Comparison of ENCODE assay signal across 18 cellular contexts in the genomic region with DNA sequence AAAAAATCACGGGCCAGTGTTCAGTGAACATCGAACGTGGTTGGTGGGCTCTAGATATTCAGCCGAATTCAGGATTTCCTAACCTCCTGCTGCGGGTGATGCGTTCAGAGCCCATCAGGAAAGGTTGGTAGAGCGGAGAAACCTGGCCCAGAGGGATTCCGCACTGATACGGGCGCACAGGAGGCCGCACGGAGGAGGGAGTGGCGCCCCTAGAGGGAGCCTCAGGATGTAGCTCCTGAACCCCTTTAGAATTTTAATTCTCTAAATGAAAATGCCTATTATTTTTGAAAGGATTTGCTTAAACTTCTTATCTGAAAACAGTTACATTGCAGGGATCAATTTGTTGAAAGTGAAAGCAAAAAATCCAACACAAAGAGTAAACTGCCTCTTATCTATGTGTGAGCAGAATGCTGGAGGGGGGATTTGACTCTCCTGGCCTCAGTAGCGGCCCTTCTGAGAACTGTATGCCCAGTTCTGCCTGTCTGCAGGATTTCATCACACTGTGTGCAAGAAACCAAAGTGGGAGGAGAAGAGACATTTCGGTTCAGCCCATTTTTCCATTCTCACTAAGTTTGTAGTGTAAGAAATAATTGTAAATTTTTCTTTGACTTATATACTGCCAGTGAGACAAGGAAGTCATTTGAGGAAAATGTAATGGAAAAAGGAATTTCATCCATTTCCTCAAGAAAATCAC.
DNase-seq lines count a peak whose midpoint lies in the region; ATAC-seq, FAIRE-seq and TF ChIP-seq lines count a peak whose summit lies in the region.
"Had no signal": no experiment of that assay in that cellular context is flagged by ENCODE, and none has a peak within 500 bp of the region (broad histone marks: within the 10 kb centered on the region; RNA-seq: fewer than 3 reads in every experiment).

No MANE protein-coding gene starts in this region.

- H4K20me1 ChIP-seq in K562 (replicated peaks; ENCODE audit: control insufficient read depth, insufficient read depth, low read length) (no peaks in the 10 kb centered on the region; the same call in 1 of the 2 replicates), HepG2 (ENCODE audit: insufficient read depth, low read length) (no peaks in the 10 kb centered on the region)

- H3K27ac ChIP-seq in K562 (ENCODE audit: extremely low read depth, low read depth, low read length) (no peak overlapping the region), HepG2 (ENCODE audit: extremely low read length, insufficient read depth, low read length) (no peak overlapping the region)
- H3K27ac ChIP-seq: neutrophil had no signal

- H3K4me1 ChIP-seq in K562 (replicated peaks in 1 of 2; ENCODE audit: control insufficient read depth in 2 of 2, insufficient read depth in 2 of 2, low read length in 2 of 2): no peaks in the 10 kb centered on the region; a peak in 1 of 5 replicates
- no peaks in the 10 kb centered on the region for H3K4me1 ChIP-seq in HepG2 (ENCODE audit: insufficient read depth, low read length)

- H3K4me3 ChIP-seq in AG09309 (ENCODE audit: control insufficient read depth, low read depth, low read length) (no peak overlapping the region), K562 (no peak overlapping the region), HepG2 (replicated peaks in 1 of 3; ENCODE audit: insufficient read depth in 1 of 3, low read depth in 2 of 3, low read length in 3 of 3) (no peak overlapping the region)

- 4% methylated on average over 15 of the region's 15 CpGs for WGBS in K562 (ENCODE audit: insufficient coverage, low coverage, missing lambda C conversion rate)
- WGBS in HepG2 (ENCODE audit: low lambda C conversion rate): 63% methylated on average over 15 of the region's 15 CpGs

- TF ChIP-seq EP300 in K562 (IDR thresholded peaks at IDR 0.05; ENCODE audit: low read length): no peak
- no peak for TF ChIP-seq EP300 in HepG2 (IDR thresholded peaks at IDR 0.05; ENCODE audit: low read depth in 2 of 2, low read length in 2 of 2)
- TF ChIP-seq EP300 in HepG2 (CRISPR knock-in tag; IDR thresholded peaks at IDR 0.05; ENCODE audit: borderline replicate concordance): no peak

- FAIRE-seq in K562 (lab: Jason Lieb, UNC) (no peak), HepG2 (lab: Jason Lieb, UNC) (no peak)
- FAIRE-seq: kidney had no signal

- H3K79me2 ChIP-seq in K562 (ENCODE audit: control insufficient read depth, insufficient read depth, low read length) (no peaks in the 10 kb centered on the region), HepG2 (ENCODE audit: insufficient read depth, low read length) (no peaks in the 10 kb centered on the region)

- in situ Hi-C loops in K562 (cut with MboI): no loop called here
- in situ Hi-C loops in HepG2 (cut with HindIII; ENCODE audit: extremely low pct_ligation_motif_present, low pct_unique_long_range_greater_than_20kb): no loop called here

- no peak overlapping the region for H3K27ac Mint-ChIP-seq in HFFc6
- H3K27ac Mint-ChIP-seq: T-helper 1 cell treated with Interleukin-12 subunit alpha and Interleukin-12 subunit beta and Interleukin-4 antibody, amounts not matched to agents 30 μg/mL and 1 μg/mL, for 36 hours had no signal

- no peak overlapping the region for H3K4me3 Mint-ChIP-seq in HFFc6
- H3K4me3 Mint-ChIP-seq: T-helper 1 cell treated with Interleukin-12 subunit alpha and Interleukin-12 subunit beta and Interleukin-4 antibody, amounts not matched to agents 30 μg/mL and 1 μg/mL, for 36 hours had no signal

- TF ChIP-seq POLR2A in K562 (conservative IDR thresholded peaks at IDR 0.05) (no peak), HepG2 (IDR thresholded peaks at IDR 0.05; ENCODE audit: insufficient read depth in 1 of 2, low read depth in 2 of 2, low read length in 2 of 2) (no peak)

- no peaks in the 10 kb centered on the region for H3K36me3 ChIP-seq in K562 (ENCODE audit: control insufficient read depth, insufficient read depth, low read length)
- no peaks in the 10 kb centered on the region for H3K36me3 ChIP-seq in HepG2 (replicated peaks in 1 of 2; ENCODE audit: control insufficient read depth in 1 of 2, insufficient read depth in 2 of 2, low read length in 2 of 2)
- H3K36me3 ChIP-seq: neutrophil had no signal

- no peaks in the 10 kb centered on the region for H3K9me1 ChIP-seq in K562 (ENCODE audit: control insufficient read depth, insufficient read depth, low read length)

- intact Hi-C loops in K562 (cut with micrococcal nuclease): no loop called here
- intact Hi-C loops in HepG2 (cut with micrococcal nuclease; ENCODE audit: unreplicated experiment): no loop called here

- no TSS peak for BruUV-seq in K562 (replicated peaks; lab: Mats Ljungman, UMichigan)
- BruUV-seq in HepG2 (replicated peaks; lab: Mats Ljungman, UMichigan): no TSS peak

- DNase-seq in AG09309 (ENCODE audit: low read depth) (no peak), HFFc6 (no peak), K562 (ENCODE audit: extremely low read depth in 1 of 4, low spot score in 3 of 4) (peak in 1 of 4 experiments; percentile 25), HepG2 (ENCODE audit: low spot score) (no peak)
- DNase-seq: activated CD4-positive, CD25-positive, alpha-beta regulatory T cell; Calu3; cortex of kidney; erythroblast; head of caudate nucleus; kidney; stimulated activated CD4-positive, alpha-beta T cell treated with anti-CD3 and anti-CD28 coated beads, Interleukin-2, amount 100 ng/mL, for 24 hours had no signal

- peaks cover 10% of the 10 kb centered on the region for H3K27me3 Mint-ChIP-seq in HFFc6 (ENCODE audit: insufficient read depth)

- H3K9me3 Mint-ChIP-seq in HFFc6: no peaks in the 10 kb centered on the region
- H3K9me3 Mint-ChIP-seq: T-helper 1 cell treated with Interleukin-12 subunit alpha and Interleukin-12 subunit beta and Interleukin-4 antibody, amounts not matched to agents 30 μg/mL and 1 μg/mL, for 36 hours had no signal

- CTCF ChIA-PET in K562 (lab: Yijun Ruan, JAX; ENCODE audit: low intra/inter-chr PET ratio): no interaction called here
- CTCF ChIA-PET in HepG2 (lab: Yijun Ruan, JAX; ENCODE audit: low intra/inter-chr PET ratio, low total read pairs): no interaction called here

- H2AFZ ChIP-seq in K562 (ENCODE audit: low read depth, low read length) (no peak overlapping the region), HepG2 (ENCODE audit: low read length) (no peak overlapping the region)

- peak; percentile 79 for ATAC-seq in K562
- ATAC-seq in HepG2: 0 out of 3 replicates have a peak, but pooled peaks have one; percentile 33
- no peak for ATAC-seq in GM19452 (IDR thresholded peaks at IDR 0.05; ENCODE audit: unreplicated experiment)
- ATAC-seq in HG02642 (IDR thresholded peaks at IDR 0.05; ENCODE audit: poor library complexity, unreplicated experiment): no peak
- ATAC-seq in HG03097 (IDR thresholded peaks at IDR 0.05; ENCODE audit: low FRiP score, unreplicated experiment): no peak
- ATAC-seq in GM21381 (IDR thresholded peaks at IDR 0.05; ENCODE audit: unreplicated experiment): no peak
- ATAC-seq: sciatic nerve had no signal

- H3K9ac ChIP-seq in K562 (ENCODE audit: insufficient read depth in 1 of 2, low read depth in 2 of 2, low read length in 2 of 2) (no peak overlapping the region), HepG2 (ENCODE audit: insufficient read depth, low read depth, low read length) (no peak overlapping the region)

- no peaks in the 10 kb centered on the region for H3K36me3 Mint-ChIP-seq in HFFc6 (ENCODE audit: low read depth)

- TF ChIP-seq RAD21 in K562 (CRISPR knock-in tag; conservative IDR thresholded peaks at IDR 0.05 in 1 of 2, IDR thresholded peaks at IDR 0.05 in 1 of 2) (no peak), HepG2 (CRISPR knock-in tag; IDR thresholded peaks at IDR 0.05) (no peak)

- H3K4me2 ChIP-seq in K562 (ENCODE audit: insufficient read depth, low read length): no peak overlapping the region
- H3K4me2 ChIP-seq in HepG2 (ENCODE audit: low read depth, low read length): no peak overlapping the region

- no peaks in the 10 kb centered on the region for H3K9me3 ChIP-seq in K562 (replicated peaks; ENCODE audit: control insufficient read depth, insufficient read depth, low read depth, low read length)
- no peaks in the 10 kb centered on the region for H3K9me3 ChIP-seq in HepG2 (ENCODE audit: low read length)
- H3K9me3 ChIP-seq: neutrophil had no signal

- POLR2A ChIA-PET in K562 (lab: Yijun Ruan, JAX) (interaction anchor here (2.6 kb wide), 1 partner anchor 7 kb away, joined by 7 read pairs; no protein-coding TSS in a partner anchor), HepG2 (lab: Yijun Ruan, JAX) (no interaction called here)

- peak; percentile 6 for TF ChIP-seq CTCF in AG09309 (IDR thresholded peaks at IDR 0.05; ENCODE audit: control insufficient read depth, insufficient read depth, low read depth, low read length, missing control alignments)
- TF ChIP-seq CTCF in HFFc6 (IDR thresholded peaks at IDR 0.05): peak; percentile 37
- TF ChIP-seq CTCF in K562 (IDR thresholded peaks at IDR 0.05 in 2 of 3, conservative IDR thresholded peaks at IDR 0.05 in 1 of 3; ENCODE audit: insufficient read depth in 2 of 3, low read depth in 1 of 3, low read length in 3 of 3): no peak
- no peak for TF ChIP-seq CTCF in HepG2 (CRISPR knock-in tag; IDR thresholded peaks at IDR 0.05)

- peaks cover 36 to 68% of the 10 kb centered on the region in 2 experiments for H3K27me3 ChIP-seq in K562 (ENCODE audit: control insufficient read depth in 2 of 2, insufficient read depth in 2 of 2, low read length in 2 of 2)
- H3K27me3 ChIP-seq in HepG2 (ENCODE audit: control insufficient read depth in 1 of 2, insufficient read depth in 2 of 2, low read length in 2 of 2): peaks cover 3 to 13% of the 10 kb centered on the region in 2 experiments; a peak in 2 of 5 replicates
- H3K27me3 ChIP-seq: neutrophil had no signal

- H3K4me1 Mint-ChIP-seq in HFFc6 (ENCODE audit: low read depth): no peaks in the 10 kb centered on the region

TF ChIP-seq in HepG2, 621 proteins besides CTCF, POLR2A, EP300 and RAD21:
- TF ChIP-seq CEBPB (IDR thresholded peaks at IDR 0.05; ENCODE audit: borderline replicate concordance, low read depth, low read length): 0 out of 2 replicates have a peak, but pooled peaks have one; percentile 1
- TF ChIP-seq PHB2 (IDR thresholded peaks at IDR 0.05; ENCODE audit: partially characterized antibody): no peak
TF ChIP-seq in HepG2: peak in this region for 1.

Comparison
In these comparisons a context has a peak if more than half of its experiments do, and no peak if none do; other contexts are left out.
1. CTCF ChIP-seq: peak in AG09309 (single experiment) and HFFc6 (single experiment); none in K562 (0 of 3) and HepG2 (single experiment).
2. ATAC-seq: peak in K562 (single experiment) and HepG2 (single experiment); none in GM19452 (single experiment), HG02642 (single experiment), HG03097 (single experiment) and GM21381 (single experiment).